ENCODE assay signal across 12 cellular contexts in genomic region chr1:184854456-184855180, GRCh38.
A peak's percentile ranks its signal among the peaks of the same experiment; 100 is the strongest.
DNase-seq lines count a peak whose midpoint lies in the region; ATAC-seq, FAIRE-seq and TF ChIP-seq lines count a peak whose summit lies in the region.
"Had no signal": no experiment of that assay in that cellular context is flagged by ENCODE, and none has a peak within 500 bp of the region (broad histone marks: within the 10 kb centered on the region; RNA-seq: fewer than 3 reads in every experiment).

No MANE protein-coding gene starts in this region.

- DNase-seq in AG10803 (ENCODE audit: low read depth) (peak; percentile 68), HS-5 (ENCODE audit: low read depth) (peak; percentile 15), SIG-M5 treated with dmso at 0.1 percent for 504 hours (lab: John Stamatoyannopoulos, UW; ENCODE audit: unreplicated experiment) (peak; percentile 80), glomerular endothelial cell (ENCODE audit: extremely low read depth, low read depth, low spot score) (peak; percentile 34), left lobe of liver (ENCODE audit: low spot score) (no peak), amniotic stem cell (lab: John Stamatoyannopoulos, UW) (no peak), head of caudate nucleus (no peak), urothelium cell line (ENCODE audit: low spot score) (no peak)
- DNase-seq: occipital lobe, upper lobe of right lung had no signal

- no peak for FAIRE-seq in urothelium cell line (lab: Jason Lieb, UNC)
- FAIRE-seq: GM12892, HepG2 had no signal

- intact Hi-C loops in head of caudate nucleus (cut with DNase I) = no loop called here

- ATAC-seq in left lobe of liver = no peak
- ATAC-seq: HepG2, upper lobe of right lung had no signal

- H3K4me3 ChIP-seq in AG10803 (ENCODE audit: low read length) = no peak overlapping the region
- H3K4me3 ChIP-seq: upper lobe of right lung had no signal

- no peak for TF ChIP-seq CTCF in AG10803 (conservative IDR thresholded peaks at IDR 0.05; ENCODE audit: low read length)

Comparison
In these comparisons a context has a peak if more than half of its experiments do, and no peak if none do; other contexts are left out.
1. DNase-seq: peak in AG10803 (single experiment), HS-5 (single experiment), SIG-M5 treated with dmso at 0.1 percent for 504 hours (single experiment) and glomerular endothelial cell (single experiment); none in left lobe of liver (single experiment), amniotic stem cell (single experiment), head of caudate nucleus (0 of 42) and urothelium cell line (single experiment).